1 cellular context compared by ENCODE assay signal in genomic region chr1:43991476-43992231, GRCh38.
TF ChIP-seq lines count a peak whose summit lies in the region.

Gene CCDC24, plus strand, starts transcription at chr1:43991599. Its CDS starts 280 bp downstream, at chr1:43991879.

TF ChIP-seq in K562, 482 proteins besides CTCF, POLR2A, EP300 and RAD21 (continued from another document and continues in another):
- no peak for TF ChIP-seq TRIM25 (IDR thresholded peaks at IDR 0.05; ENCODE audit: borderline replicate concordance)
- no peak for TF ChIP-seq ZNF184 (CRISPR knock-in tag; IDR thresholded peaks at IDR 0.05)
- TF ChIP-seq ATF6 (CRISPR knock-in tag; IDR thresholded peaks at IDR 0.05) = peak; percentile 77; the same call in 1 of the 2 replicates
- TF ChIP-seq BMI1 (IDR thresholded peaks at IDR 0.05; ENCODE audit: low read length) = no peak
- 0 out of 2 replicates have a peak, but pooled peaks have one; percentile 14 for TF ChIP-seq EGR1 (conservative IDR thresholded peaks at IDR 0.05)
- TF ChIP-seq ZNF740 (CRISPR knock-in tag; IDR thresholded peaks at IDR 0.05) = peak; percentile 61; the same call in 1 of the 2 replicates
- TF ChIP-seq ZNF740 (tag; IDR thresholded peaks at IDR 0.05) = no peak
- TF ChIP-seq FOXP4 (CRISPR knock-in tag; IDR thresholded peaks at IDR 0.05; ENCODE audit: borderline replicate concordance) = no peak; the same call in 1 of the 2 replicates
- TF ChIP-seq STAT5A (IDR thresholded peaks at IDR 0.05; ENCODE audit: borderline replicate concordance, low read length) = no peak
- no peak; the same call in 1 of the 2 replicates for TF ChIP-seq HCFC1 (IDR thresholded peaks at IDR 0.05; ENCODE audit: low read depth, low read length)
- TF ChIP-seq ELF2 (CRISPR knock-in tag; IDR thresholded peaks at IDR 0.05) = peak; percentile 85
- 0 out of 2 replicates have a peak, but pooled peaks have one; percentile 75 for TF ChIP-seq FOXK1 (CRISPR knock-in tag; IDR thresholded peaks at IDR 0.05; ENCODE audit: borderline replicate concordance)
- TF ChIP-seq CCAR2 (IDR thresholded peaks at IDR 0.05; ENCODE audit: low read depth, low read length) = no peak
- TF ChIP-seq TBP (optimal IDR thresholded peaks at IDR 0.05; ENCODE audit: low read depth, low read length) = no peak
- no peak for TF ChIP-seq HSF4 (CRISPR knock-in tag; IDR thresholded peaks at IDR 0.05; ENCODE audit: borderline replicate concordance)
- peak; percentile 24; the same call in 1 of the 2 replicates for TF ChIP-seq CREM (IDR thresholded peaks at IDR 0.05; ENCODE audit: low read depth)
- no peak for TF ChIP-seq SIN3B (IDR thresholded peaks at IDR 0.05; ENCODE audit: low read depth)
- no peak for TF ChIP-seq ZNF584 (CRISPR knock-in tag; IDR thresholded peaks at IDR 0.05; ENCODE audit: low read depth)
- TF ChIP-seq ZFP36 (IDR thresholded peaks at IDR 0.05; ENCODE audit: low read depth, low read length, partially characterized antibody) = no peak
- no peak for TF ChIP-seq TRIM28 (IDR thresholded peaks at IDR 0.05)
- no peak for TF ChIP-seq ILF3 (IDR thresholded peaks at IDR 0.05; ENCODE audit: borderline replicate concordance)
- TF ChIP-seq ZNF507 (tag; conservative IDR thresholded peaks at IDR 0.05) = no peak
- no peak for TF ChIP-seq ZNF224 (CRISPR knock-in tag; IDR thresholded peaks at IDR 0.05)
- 0 out of 2 replicates have a peak, but pooled peaks have one; percentile 39 for TF ChIP-seq THAP7 (CRISPR knock-in tag; IDR thresholded peaks at IDR 0.05)
- no peak for TF ChIP-seq KDM2B (CRISPR knock-in tag; IDR thresholded peaks at IDR 0.05)
- no peak for TF ChIP-seq NCOA6 (IDR thresholded peaks at IDR 0.05)
- peak; percentile 19; the same call in 1 of the 2 replicates for TF ChIP-seq ZNF717 (CRISPR knock-in tag; IDR thresholded peaks at IDR 0.05)
- peak; percentile 67; the same call in 1 of the 2 replicates for TF ChIP-seq ZBTB40 (IDR thresholded peaks at IDR 0.05)
- TF ChIP-seq ZBTB40 (CRISPR knock-in tag; IDR thresholded peaks at IDR 0.05) = no peak
- no peak for TF ChIP-seq ZEB2 (IDR thresholded peaks at IDR 0.05)
- peak; percentile 62; the same call in 1 of the 2 replicates for TF ChIP-seq CLOCK (CRISPR knock-in tag; IDR thresholded peaks at IDR 0.05; ENCODE audit: borderline replicate concordance)
- TF ChIP-seq ATF3 (IDR thresholded peaks at IDR 0.05) = no peak
- 0 out of 2 replicates have a peak, but pooled peaks have one; percentile 46 for TF ChIP-seq ATF3 (CRISPR knock-in tag; conservative IDR thresholded peaks at IDR 0.05)
- no peak for TF ChIP-seq ZNF785 (CRISPR knock-in tag; IDR thresholded peaks at IDR 0.05)
- TF ChIP-seq HMBOX1 (IDR thresholded peaks at IDR 0.05) = no peak
- 0 out of 2 replicates have a peak, but pooled peaks have one; percentile 3 for TF ChIP-seq ZNF766 (CRISPR knock-in tag; conservative IDR thresholded peaks at IDR 0.05)
- no peak for TF ChIP-seq ZFP30 (CRISPR knock-in tag; IDR thresholded peaks at IDR 0.05; ENCODE audit: borderline replicate concordance)
- TF ChIP-seq HNRNPL (IDR thresholded peaks at IDR 0.05; ENCODE audit: low read depth, low read length) = no peak
- TF ChIP-seq DNMT1 (IDR thresholded peaks at IDR 0.05) = no peak
- TF ChIP-seq ARID1B (IDR thresholded peaks at IDR 0.05) = no peak; the same call in 1 of the 2 replicates
- 0 out of 2 replicates have a peak, but pooled peaks have one; percentile 40 for TF ChIP-seq ZNF282 (CRISPR knock-in tag; IDR thresholded peaks at IDR 0.05)
- no peak for TF ChIP-seq MTA2 (IDR thresholded peaks at IDR 0.05; ENCODE audit: low read depth)
